32 cellular contexts compared by ENCODE assay signal in genomic region chr10:110959379-110960332, GRCh38. TPM values are rescaled to one million over a fixed set of nuclear protein-coding genes. Genes with fewer than 3 reads are reported as not detected.
DNase-seq lines count a peak whose midpoint lies in the region; ATAC-seq and TF ChIP-seq lines count a peak whose summit lies in the region.
"Had no signal": no experiment of that assay in that cellular context is flagged by ENCODE, and none has a peak within 500 bp of the region (broad histone marks: within the 10 kb centered on the region; RNA-seq: fewer than 3 reads in every experiment).

No MANE protein-coding gene starts in this region.

- no peak overlapping the region for H3K4me3 ChIP-seq in fibroblast of villous mesenchyme (ENCODE audit: low read depth, low read length)
- H3K4me3 ChIP-seq: A549, left lung, prostate gland, tibial nerve had no signal

- DNase-seq in AG08395 (ENCODE audit: low spot score) = peak; percentile 16
- DNase-seq in GM03348 (ENCODE audit: low spot score) = peak; percentile 25
- DNase-seq in amniotic epithelial cell (ENCODE audit: low read depth) = peak; percentile 35
- DNase-seq in fibroblast of villous mesenchyme (ENCODE audit: low read depth) = peak; percentile 14
- no peak for DNase-seq in NCI-H524 (lab: John Stamatoyannopoulos, UW)
- no peak for DNase-seq in immature natural killer cell
- DNase-seq in activated CD4-positive, alpha-beta T cell treated with anti-CD3 and anti-CD28 coated beads for 36 hours = no peak
- no peak for DNase-seq in NCI-H1436 treated with DMSO at 0.1 percent for 48 hours (lab: John Stamatoyannopoulos, UW)
- DNase-seq: activated CD4-positive, alpha-beta T cell treated with anti-CD3 and anti-CD28 coated beads, Interleukin-2, amount 50 U/mL, for 1 hour; activated gamma-delta T cell treated with Interleukin-2 at 50 U/mL for 16 hours; activated naive CD8-positive, alpha-beta T cell treated with anti-CD3 and anti-CD28 coated beads, Interleukin-2, amount 10 ng/mL, durations not matched to agents 7 days and 5 days; activated T-cell treated with anti-CD3 and anti-CD28 coated beads, Interleukin-2, amount 50 U/mL, for 24 hours; BE2C; CD8-positive, alpha-beta T cell; H7; Kasumi-1; left lung; naive thymus-derived CD4-positive, alpha-beta T cell; NCI-H1417 treated with DMSO at 0.1 percent for 48 hours; NCI-H2107; NCI-H345; NCI-H748 treated with DMSO at 0.1 percent for 48 hours; SIG-M5; stimulated activated CD4-positive, alpha-beta T cell treated with anti-CD3 and anti-CD28 coated beads, Interleukin-4, amount 100 ng/mL, for 24 hours; WERI-Rb-1 had no signal

- peaks cover 44 to 87% of the 10 kb centered on the region in 2 donors for H3K4me1 Mint-ChIP-seq in immature natural killer cell
- peaks cover 34% of the 10 kb centered on the region for H3K4me1 Mint-ChIP-seq in activated CD4-positive, alpha-beta T cell treated with anti-CD3 and anti-CD28 coated beads for 36 hours

- peaks cover 0 to 8% (median 6%) of the 10 kb centered on the region in 3 donors for H3K36me3 Mint-ChIP-seq in immature natural killer cell
- peaks cover 11% of the 10 kb centered on the region for H3K36me3 Mint-ChIP-seq in activated CD4-positive, alpha-beta T cell treated with anti-CD3 and anti-CD28 coated beads for 36 hours (ENCODE audit: low read depth)

- H3K4me3 Mint-ChIP-seq in immature natural killer cell = no peak overlapping the region
- H3K4me3 Mint-ChIP-seq in activated CD4-positive, alpha-beta T cell treated with anti-CD3 and anti-CD28 coated beads for 36 hours = no peak overlapping the region
- H3K4me3 Mint-ChIP-seq: activated naive CD8-positive, alpha-beta T cell treated with anti-CD3 and anti-CD28 coated beads, Interleukin-2, amount 10 ng/mL, durations not matched to agents 7 days and 5 days; activated T-cell treated with anti-CD3 and anti-CD28 coated beads, Interleukin-2, amount 50 U/mL, for 24 hours; CD8-positive, alpha-beta T cell; central memory CD8-positive, alpha-beta T cell; dendritic cell treated with granulocyte-macrophage colony-stimulating factor and Interleukin-4, amounts not matched to agents 40 ng/mL and 50 ng/mL, for 4 days; naive thymus-derived CD4-positive, alpha-beta T cell had no signal

- no peaks in the 10 kb centered on the region for H3K9me3 Mint-ChIP-seq in immature natural killer cell
- H3K9me3 Mint-ChIP-seq in activated CD4-positive, alpha-beta T cell treated with anti-CD3 and anti-CD28 coated beads for 36 hours (ENCODE audit: low read depth) = no peaks in the 10 kb centered on the region
- H3K9me3 Mint-ChIP-seq: activated naive CD8-positive, alpha-beta T cell treated with anti-CD3 and anti-CD28 coated beads, Interleukin-2, amount 10 ng/mL, durations not matched to agents 7 days and 5 days; activated T-cell treated with anti-CD3 and anti-CD28 coated beads, Interleukin-2, amount 50 U/mL, for 24 hours; CD8-positive, alpha-beta T cell; central memory CD8-positive, alpha-beta T cell; dendritic cell treated with granulocyte-macrophage colony-stimulating factor and Interleukin-4, amounts not matched to agents 40 ng/mL and 50 ng/mL, for 4 days had no signal

- POLR2A ChIA-PET in activated CD4-positive, alpha-beta T cell treated with anti-CD3 and anti-CD28 coated beads for 36 hours (lab: Charles Lee) = no interaction called here

- intact Hi-C loops in activated CD4-positive, alpha-beta T cell treated with anti-CD3 and anti-CD28 coated beads for 36 hours (cut with DNase I, micrococcal nuclease) = loop anchor here in 1 of 2 experiments (5.0 kb wide), 1 partner anchor 37 kb away; no protein-coding TSS in a partner anchor

- CTCF ChIA-PET in activated CD4-positive, alpha-beta T cell treated with anti-CD3 and anti-CD28 coated beads for 36 hours (lab: Charles Lee) = interaction anchor here (1.1 kb wide), 1 partner anchor 8 kb away, joined by 4 read pairs; no protein-coding TSS in a partner anchor

- no peak for TF ChIP-seq CTCF in fibroblast of villous mesenchyme (IDR thresholded peaks at IDR 0.05; ENCODE audit: insufficient read depth, low read depth, low read length)

- H3K27ac Mint-ChIP-seq in immature natural killer cell = no peak overlapping the region
- no peak overlapping the region for H3K27ac Mint-ChIP-seq in activated CD4-positive, alpha-beta T cell treated with anti-CD3 and anti-CD28 coated beads for 36 hours
- H3K27ac Mint-ChIP-seq: activated naive CD8-positive, alpha-beta T cell treated with anti-CD3 and anti-CD28 coated beads, Interleukin-2, amount 10 ng/mL, durations not matched to agents 7 days and 5 days; activated T-cell treated with anti-CD3 and anti-CD28 coated beads, Interleukin-2, amount 50 U/mL, for 24 hours; CD8-positive, alpha-beta T cell; dendritic cell treated with granulocyte-macrophage colony-stimulating factor and Interleukin-4, amounts not matched to agents 40 ng/mL and 50 ng/mL, for 4 days; naive thymus-derived CD4-positive, alpha-beta T cell had no signal

- H3K27me3 Mint-ChIP-seq in immature natural killer cell (ENCODE audit: low read depth in 3 of 3) = no peaks in the 10 kb centered on the region
- no peaks in the 10 kb centered on the region for H3K27me3 Mint-ChIP-seq in activated CD4-positive, alpha-beta T cell treated with anti-CD3 and anti-CD28 coated beads for 36 hours
- H3K27me3 Mint-ChIP-seq: activated naive CD8-positive, alpha-beta T cell treated with anti-CD3 and anti-CD28 coated beads, Interleukin-2, amount 10 ng/mL, durations not matched to agents 7 days and 5 days; activated T-cell treated with anti-CD3 and anti-CD28 coated beads, Interleukin-2, amount 50 U/mL, for 24 hours; central memory CD8-positive, alpha-beta T cell; dendritic cell treated with granulocyte-macrophage colony-stimulating factor and Interleukin-4, amounts not matched to agents 40 ng/mL and 50 ng/mL, for 4 days; naive thymus-derived CD4-positive, alpha-beta T cell had no signal

- ATAC-seq in activated CD4-positive, alpha-beta T cell treated with anti-CD3 and anti-CD28 coated beads for 36 hours = no peak
- ATAC-seq: A549; CD8-positive, alpha-beta T cell; esophagus mucosa; left lung; naive thymus-derived CD4-positive, alpha-beta T cell; Panc1 had no signal

RNA-seq across cellular contexts. Expression of gene SHOC2, which starts 40.3 kb away (rescaled TPM):
- 50.9 and 69.5 TPM in 2 replicates for total RNA-seq in fibroblast of villous mesenchyme
- 10 to 100 TPM; 52.6 to 68.8 (median 52.8) TPM for polyA plus RNA-seq in immature natural killer cell
- 10 to 100 TPM; 31.3 to 40.4 TPM for total RNA-seq in activated CD4-positive, alpha-beta T cell treated with anti-CD3 and anti-CD28 coated beads for 36 hours

RNA-seq across cellular contexts. Expression of gene BBIP1, which starts 40.7 kb away (rescaled TPM):
- 20.6 and 23.3 TPM in 2 replicates for total RNA-seq in fibroblast of villous mesenchyme
- polyA plus RNA-seq in immature natural killer cell = 10 to 100 TPM; 17.0 to 26.8 (median 18.3) TPM
- total RNA-seq in activated CD4-positive, alpha-beta T cell treated with anti-CD3 and anti-CD28 coated beads for 36 hours = 10 to 100 TPM; 34.3 to 48.8 TPM

Comparison
In these comparisons a context has a peak if more than half of its experiments do, and no peak if none do; other contexts are left out.
1. DNase-seq: peak in AG08395 (single experiment), GM03348 (single experiment), amniotic epithelial cell (single experiment) and fibroblast of villous mesenchyme (single experiment); none in NCI-H524 (0 of 2), immature natural killer cell (0 of 3), activated CD4-positive, alpha-beta T cell treated with anti-CD3 and anti-CD28 coated beads for 36 hours (single experiment) and NCI-H1436 treated with DMSO at 0.1 percent for 48 hours (single experiment).